14 cellular contexts compared by ENCODE assay signal in the genomic region with DNA sequence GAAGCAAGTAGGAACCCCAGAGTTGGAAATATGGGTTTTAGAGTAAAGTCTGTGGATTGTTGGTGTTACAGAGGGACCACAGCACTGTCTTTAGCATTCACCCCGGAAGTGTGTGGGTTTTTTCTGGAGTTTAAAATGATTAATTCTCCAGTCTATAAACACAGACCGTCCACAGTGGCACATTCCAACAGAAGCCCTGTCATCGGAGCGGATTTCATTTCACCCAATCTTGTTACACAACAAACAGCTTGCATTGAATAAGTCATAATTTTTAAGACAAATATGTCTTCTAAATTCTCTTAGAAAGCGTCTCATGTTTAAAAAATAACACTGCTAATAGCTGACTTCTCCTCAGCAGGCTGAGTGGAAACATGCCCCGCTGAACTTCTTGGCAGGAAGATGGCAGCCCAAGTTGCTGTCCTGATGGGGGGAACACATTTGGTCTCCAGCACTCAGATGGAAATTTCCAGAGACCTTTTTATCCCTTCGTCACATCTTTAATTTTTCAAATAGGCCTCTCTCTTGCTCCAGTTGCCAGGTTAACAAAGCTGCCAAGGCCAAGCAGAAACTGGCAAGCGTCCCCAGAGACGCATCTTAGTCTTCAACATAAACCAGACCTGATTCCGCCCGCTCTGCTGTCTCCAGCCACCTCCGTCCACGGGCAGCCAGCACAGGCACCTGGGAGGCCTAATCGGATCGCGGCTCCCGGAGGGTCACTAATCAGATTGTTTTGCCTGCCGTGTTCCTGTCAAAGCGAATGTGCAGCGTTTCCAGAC. TPM values are rescaled to one million over a fixed set of nuclear protein-coding genes. Genes with fewer than 3 reads are reported as not detected.
DNase-seq lines count a peak whose midpoint lies in the region; ATAC-seq, FAIRE-seq and TF ChIP-seq lines count a peak whose summit lies in the region.
"Had no signal": no experiment of that assay in that cellular context is flagged by ENCODE, and none has a peak within 500 bp of the region (broad histone marks: within the 10 kb centered on the region; RNA-seq: fewer than 3 reads in every experiment).

No MANE protein-coding gene starts in this region.

- 33 to 51% (median 42%) methylated on average over 19 to 20 of the region's 20 CpGs for WGBS in adrenal gland, 4 donors
- 73% methylated on average over 20 of the region's 20 CpGs for WGBS in suprapubic skin

- H3K4me1 Mint-ChIP-seq in stimulated activated naive B cell treated with anti-CD40 and anti-IgM and Interleukin-4, amounts not matched to agents 10 μg/mL and 1 μg/mL and 100 μg/mL, for 72 hours = peaks cover 0 to 2% of the 10 kb centered on the region in 2 donors

- no peak overlapping the region for H3K4me3 Mint-ChIP-seq in stimulated activated naive B cell treated with anti-CD40 and anti-IgM and Interleukin-4, amounts not matched to agents 10 μg/mL and 1 μg/mL and 100 μg/mL, for 72 hours
- H3K4me3 Mint-ChIP-seq: activated T-cell treated with anti-CD3 and anti-CD28 coated beads, Interleukin-2, amount 50 U/mL, for 24 hours; naive B cell had no signal

- H3K27ac ChIP-seq in adrenal gland (peak overlapping the region in 3 of 5 donors; percentile 15 to 75 (median 73)), suprapubic skin (no peak overlapping the region)
- H3K27ac ChIP-seq: right lobe of liver, SJCRH30 had no signal

- H3K27me3 ChIP-seq in adrenal gland (no peaks in the 10 kb centered on the region), suprapubic skin (peaks cover 8% of the 10 kb centered on the region)
- H3K27me3 ChIP-seq: right lobe of liver had no signal

- H3K36me3 ChIP-seq in adrenal gland (replicated peaks in 1 of 2) (no peaks in the 10 kb centered on the region), suprapubic skin (no peaks in the 10 kb centered on the region)
- H3K36me3 ChIP-seq: right lobe of liver, SJCRH30 had no signal

- intact Hi-C loops in adrenal gland (cut with DNase I) = no loop called here

- no peak for TF ChIP-seq EP300 in suprapubic skin (IDR thresholded peaks at IDR 0.05)

- TF ChIP-seq CTCF in adrenal gland (IDR thresholded peaks at IDR 0.05) (no peak), suprapubic skin (IDR thresholded peaks at IDR 0.05) (no peak)

- H3K9me3 ChIP-seq in adrenal gland (replicated peaks in 1 of 3) = no peaks in the 10 kb centered on the region
- H3K9me3 ChIP-seq in suprapubic skin = no peaks in the 10 kb centered on the region
- H3K9me3 ChIP-seq: right lobe of liver, SJCRH30 had no signal

- H3K36me3 Mint-ChIP-seq in stimulated activated naive B cell treated with anti-CD40 and anti-IgM and Interleukin-4, amounts not matched to agents 10 μg/mL and 1 μg/mL and 100 μg/mL, for 72 hours = no peaks in the 10 kb centered on the region
- H3K36me3 Mint-ChIP-seq: naive B cell had no signal

- no peak overlapping the region for H3K27ac Mint-ChIP-seq in stimulated activated naive B cell treated with anti-CD40 and anti-IgM and Interleukin-4, amounts not matched to agents 10 μg/mL and 1 μg/mL and 100 μg/mL, for 72 hours
- H3K27ac Mint-ChIP-seq: activated T-cell treated with anti-CD3 and anti-CD28 coated beads, Interleukin-2, amount 50 U/mL, for 24 hours had no signal

- H3K4me3 ChIP-seq in adrenal gland = no peak overlapping the region
- H3K4me3 ChIP-seq in suprapubic skin = no peak overlapping the region
- H3K4me3 ChIP-seq: right lobe of liver, SJCRH30 had no signal

- peaks cover 5 to 20% of the 10 kb centered on the region in 2 donors for H3K27me3 Mint-ChIP-seq in stimulated activated naive B cell treated with anti-CD40 and anti-IgM and Interleukin-4, amounts not matched to agents 10 μg/mL and 1 μg/mL and 100 μg/mL, for 72 hours
- H3K27me3 Mint-ChIP-seq: activated T-cell treated with anti-CD3 and anti-CD28 coated beads, Interleukin-2, amount 50 U/mL, for 24 hours had no signal

- no peak for ATAC-seq in stimulated activated naive B cell treated with anti-CD40 and anti-IgM and Interleukin-4, amounts not matched to agents 10 μg/mL and 1 μg/mL and 100 μg/mL, for 72 hours (replicated peaks)
- ATAC-seq: right lobe of liver had no signal

- TF ChIP-seq POLR2A in adrenal gland (IDR thresholded peaks at IDR 0.05) (peak in 1 of 2 donors; percentile 8), suprapubic skin (IDR thresholded peaks at IDR 0.05) (no peak)

- FAIRE-seq in frontal cortex (lab: Jason Lieb, UNC) = no peak

- no peaks in the 10 kb centered on the region for H3K9me3 Mint-ChIP-seq in stimulated activated naive B cell treated with anti-CD40 and anti-IgM and Interleukin-4, amounts not matched to agents 10 μg/mL and 1 μg/mL and 100 μg/mL, for 72 hours
- H3K9me3 Mint-ChIP-seq: activated T-cell treated with anti-CD3 and anti-CD28 coated beads, Interleukin-2, amount 50 U/mL, for 24 hours; naive B cell had no signal

- DNase-seq in GM04504 (ENCODE audit: low read depth) = peak; percentile 50
- DNase-seq in adrenal gland = peak; percentile 66 to 96 (median 74)
- peak; percentile 48 for DNase-seq in islet precursor cell
- peak; percentile 34 to 47 for DNase-seq in suprapubic skin (ENCODE audit: low spot score in 2 of 2)
- no peak for DNase-seq in T-helper 9 cell
- no peak for DNase-seq in frontal cortex (ENCODE audit: low spot score in 2 of 2)
- DNase-seq in stimulated activated naive B cell treated with anti-CD40 and anti-IgM and Interleukin-4, amounts not matched to agents 10 μg/mL and 1 μg/mL and 100 μg/mL, for 72 hours = no peak
- DNase-seq: activated T-cell treated with anti-CD3 and anti-CD28 coated beads, Interleukin-2, amount 50 U/mL, for 24 hours; amygdala; naive B cell; NCI-H146; NK-92 treated with Interleukin-12 subunit alpha and Interleukin-12 subunit beta, amount 100 ng/mL, for 24 hours; SJCRH30 had no signal

- peaks cover 8 to 13% of the 10 kb centered on the region in 2 donors for H3K4me1 ChIP-seq in adrenal gland (replicated peaks in 1 of 2)
- H3K4me1 ChIP-seq in suprapubic skin = peaks cover 8% of the 10 kb centered on the region
- H3K4me1 ChIP-seq: right lobe of liver, SJCRH30 had no signal

RNA-seq across cellular contexts. Expression of gene SLC19A1, which starts 28.8 kb away (rescaled TPM):
- total RNA-seq in adrenal gland (10 to 100 TPM; 13.1 to 21.2 (median 18.9) TPM), suprapubic skin (1 to 10 TPM; 7.0 to 9.8 (median 7.9) TPM), frontal cortex (9.0 TPM)
- polyA plus RNA-seq in adrenal gland = 10 to 100 TPM in 2 of 3 donors, 1 to 10 TPM in 1; 1.7 to 15.2 (median 14.2) TPM

Comparison
In these comparisons a context has a peak if more than half of its experiments do, and no peak if none do; other contexts are left out.
1. DNase-seq: peak in GM04504 (single experiment), adrenal gland (7 of 7), islet precursor cell (single experiment) and suprapubic skin (2 of 2); none in T-helper 9 cell (single experiment), frontal cortex (0 of 2) and stimulated activated naive B cell treated with anti-CD40 and anti-IgM and Interleukin-4, amounts not matched to agents 10 μg/mL and 1 μg/mL and 100 μg/mL, for 72 hours (single experiment).